Comparison of ENCODE assay signal across 27 cellular contexts in the genomic region with DNA sequence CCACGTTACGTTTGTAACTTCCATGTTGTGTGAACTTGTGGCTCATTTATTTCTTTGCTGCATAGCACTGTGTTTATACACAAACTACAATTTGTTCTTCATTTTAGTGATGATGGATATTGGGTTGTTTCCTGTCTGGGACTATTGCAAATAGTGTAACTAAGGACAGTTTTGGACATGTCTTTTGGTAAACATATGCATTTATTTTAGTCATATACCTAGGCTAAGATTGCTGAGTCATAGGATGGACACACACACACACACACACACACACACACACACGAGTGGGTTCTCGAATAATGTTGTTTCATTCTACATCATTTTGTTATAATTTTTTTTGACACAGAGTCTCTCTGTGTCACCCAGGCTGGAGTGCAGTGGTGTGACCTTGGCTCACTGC.
"Had no signal": no experiment of that assay in that cellular context is flagged by ENCODE, and none has a peak within 500 bp of the region (broad histone marks: within the 10 kb centered on the region; RNA-seq: fewer than 3 reads in every experiment).

No MANE protein-coding gene starts in this region.

- ATAC-seq: left colon; left lung; mucosa of descending colon; naive thymus-derived CD4-positive, alpha-beta T cell; natural killer cell treated with Interleukin-12 subunit alpha and Interleukin-12 subunit beta and Interleukin-15 and Interleukin-18, amount 100 ng/mL, for 72 hours; right lobe of liver; stimulated activated memory B cell treated with anti-CD40 and anti-IgM and Interleukin-4, amounts not matched to agents 10 μg/mL and 1 μg/mL and 100 μg/mL, for 72 hours; stimulated activated naive CD8-positive, alpha-beta T cell treated with anti-CD3 and anti-CD28 coated beads, Interleukin-15, amount 100 ng/mL, for 72 hours had no signal

- H3K9me3 ChIP-seq: left lung, mucosa of descending colon, ovary, right atrium auricular region, right lobe of liver, tibial nerve, upper lobe of left lung, vagina had no signal

- H3K27me3 ChIP-seq: left lung, ovary, right atrium auricular region, right lobe of liver, tibial nerve, upper lobe of left lung, vagina had no signal

- H3K27ac Mint-ChIP-seq: immature natural killer cell; memory B cell; naive thymus-derived CD4-positive, alpha-beta T cell; natural killer cell treated with Interleukin-12 subunit alpha and Interleukin-12 subunit beta and Interleukin-15 and Interleukin-18, amount 100 ng/mL, for 72 hours; progenitor cell of endocrine pancreas; stimulated activated memory B cell treated with anti-CD40 and anti-IgM and Interleukin-4, amounts not matched to agents 10 μg/mL and 1 μg/mL and 100 μg/mL, for 72 hours; stimulated activated naive CD8-positive, alpha-beta T cell treated with anti-CD3 and anti-CD28 coated beads, Interleukin-15, amount 100 ng/mL, for 72 hours had no signal

- DNase-seq: immature natural killer cell; kidney; left colon; left lung; midbrain; mucosa of descending colon; naive thymus-derived CD4-positive, alpha-beta T cell; ovary; right lobe of liver; stimulated activated CD4-positive, alpha-beta T cell treated with anti-CD3 and anti-CD28 coated beads, Interleukin-1b, Interleukin-23, amount 100 ng/mL, for 48 hours; stimulated activated CD4-positive, alpha-beta T cell treated with anti-CD3 and anti-CD28 coated beads, Interleukin-2, amount 100 ng/mL, for 48 hours; stimulated activated CD4-positive, alpha-beta T cell treated with anti-CD3 and anti-CD28 coated beads, Interleukin-4, amount 100 ng/mL, for 4 hours; stimulated activated CD8-positive, alpha-beta memory T cell treated with anti-CD3 and anti-CD28 coated beads, Interleukin-4, amount 100 ng/mL, for 48 hours; stimulated activated naive CD4-positive, alpha-beta T cell treated with Interleukin-2 at 50 U/mL for 16 hours; stimulated activated naive CD8-positive, alpha-beta T cell treated with anti-CD3 and anti-CD28 coated beads, Interleukin-15, amount 100 ng/mL, for 72 hours; substantia nigra; upper lobe of left lung had no signal

- H3K4me3 Mint-ChIP-seq: immature natural killer cell; memory B cell; naive thymus-derived CD4-positive, alpha-beta T cell; natural killer cell treated with Interleukin-12 subunit alpha and Interleukin-12 subunit beta and Interleukin-15 and Interleukin-18, amount 100 ng/mL, for 72 hours; stimulated activated memory B cell treated with anti-CD40 and anti-IgM and Interleukin-4, amounts not matched to agents 10 μg/mL and 1 μg/mL and 100 μg/mL, for 72 hours; stimulated activated naive CD8-positive, alpha-beta T cell treated with anti-CD3 and anti-CD28 coated beads, Interleukin-15, amount 100 ng/mL, for 72 hours had no signal

- H3K4me2 ChIP-seq: smooth muscle cell had no signal

- H3K9me3 Mint-ChIP-seq: memory B cell; natural killer cell treated with Interleukin-12 subunit alpha and Interleukin-12 subunit beta and Interleukin-15 and Interleukin-18, amount 100 ng/mL, for 72 hours; stimulated activated memory B cell treated with anti-CD40 and anti-IgM and Interleukin-4, amounts not matched to agents 10 μg/mL and 1 μg/mL and 100 μg/mL, for 72 hours; stimulated activated naive CD8-positive, alpha-beta T cell treated with anti-CD3 and anti-CD28 coated beads, Interleukin-15, amount 100 ng/mL, for 72 hours had no signal

- H3K27ac ChIP-seq: left lung, ovary, right atrium auricular region, right lobe of liver, tibial nerve, upper lobe of left lung, vagina had no signal

- H3K4me1 ChIP-seq: left lung, right atrium auricular region, right lobe of liver, tibial nerve, upper lobe of left lung, vagina had no signal

- H3K36me3 Mint-ChIP-seq: immature natural killer cell; memory B cell; stimulated activated memory B cell treated with anti-CD40 and anti-IgM and Interleukin-4, amounts not matched to agents 10 μg/mL and 1 μg/mL and 100 μg/mL, for 72 hours had no signal

- FAIRE-seq: islet of Langerhans, kidney had no signal

- H3K36me3 ChIP-seq: left lung, ovary, right atrium auricular region, right lobe of liver, tibial nerve, upper lobe of left lung, vagina had no signal

- H3K4me3 ChIP-seq: left lung, lung, mucosa of descending colon, ovary, right atrium auricular region, right lobe of liver, smooth muscle cell, tibial nerve, upper lobe of left lung, vagina had no signal

- H3K4me1 Mint-ChIP-seq: immature natural killer cell; memory B cell; stimulated activated memory B cell treated with anti-CD40 and anti-IgM and Interleukin-4, amounts not matched to agents 10 μg/mL and 1 μg/mL and 100 μg/mL, for 72 hours had no signal

- H3K27me3 Mint-ChIP-seq: progenitor cell of endocrine pancreas had no signal
